1 cellular context compared by ENCODE assay signal in the genomic region with DNA sequence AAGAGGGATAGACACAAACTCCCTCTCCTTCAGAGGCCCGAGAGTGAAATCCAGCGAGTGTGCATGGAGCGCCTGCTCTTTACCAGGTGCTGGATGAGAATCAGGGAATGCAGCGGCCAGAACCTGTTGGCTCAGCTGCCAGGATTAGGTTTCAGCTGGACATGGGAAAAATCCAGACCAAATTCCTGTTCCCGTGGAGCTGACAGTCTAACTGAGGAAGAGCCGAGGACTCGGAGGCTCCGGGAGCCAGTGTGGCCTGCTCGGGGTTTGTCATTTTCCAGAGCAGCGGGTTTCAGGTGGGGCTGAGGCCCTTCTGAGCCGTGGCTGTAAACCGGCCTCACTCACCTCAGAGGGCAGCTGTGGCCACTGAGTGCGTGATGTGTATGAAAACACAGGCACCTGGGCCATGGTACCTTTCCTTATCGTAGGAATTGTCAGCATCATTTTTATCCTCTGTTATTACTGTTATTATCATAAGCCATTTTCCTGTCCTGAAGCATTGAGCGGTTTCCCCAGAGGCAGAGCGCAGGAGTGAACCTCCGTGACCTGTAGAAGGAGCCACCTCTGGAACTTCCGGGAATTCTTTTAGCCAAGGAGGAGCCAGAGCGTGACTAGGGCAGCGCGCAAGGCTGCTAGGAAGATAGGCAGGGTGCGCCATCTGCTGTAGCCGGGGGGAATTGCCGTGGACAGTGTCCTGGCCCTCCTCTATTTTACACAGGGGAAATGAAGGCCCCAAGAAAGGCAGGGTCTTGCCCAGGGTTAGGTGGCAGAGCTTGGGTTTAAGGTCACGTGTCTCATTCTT.
TF ChIP-seq lines count a peak whose summit lies in the region.

No MANE protein-coding gene starts in this region.

TF ChIP-seq in HepG2, 621 proteins besides CTCF, POLR2A, EP300 and RAD21 (continued from another document and continues in another):
- TF ChIP-seq CEBPB (IDR thresholded peaks at IDR 0.05; ENCODE audit: borderline replicate concordance, low read depth, low read length) (no peak), SOX6 (IDR thresholded peaks at IDR 0.05) (no peak), SOX6 (CRISPR knock-in tag; IDR thresholded peaks at IDR 0.05) (peak; percentile 53), ZNF569 (CRISPR knock-in tag; IDR thresholded peaks at IDR 0.05; ENCODE audit: borderline replicate concordance) (no peak), ZFP36L1 (CRISPR knock-in tag; IDR thresholded peaks at IDR 0.05) (peak; percentile 92), FOXK2 (IDR thresholded peaks at IDR 0.05) (no peak), POLR2AphosphoS2 (IDR thresholded peaks at IDR 0.05; ENCODE audit: low read depth, low read length) (no peak), PAWR (CRISPR knock-in tag; IDR thresholded peaks at IDR 0.05; ENCODE audit: borderline replicate concordance) (peak; percentile 82; the same call in 1 of the 2 replicates), ZNF644 (CRISPR knock-in tag; IDR thresholded peaks at IDR 0.05; ENCODE audit: low read depth) (peak; percentile 3; the same call in 1 of the 2 replicates), WIZ (CRISPR knock-in tag; IDR thresholded peaks at IDR 0.05) (peak; percentile 37; the same call in 1 of the 2 replicates), ZNF160 (CRISPR knock-in tag; IDR thresholded peaks at IDR 0.05) (no peak), ZKSCAN5 (CRISPR knock-in tag; IDR thresholded peaks at IDR 0.05) (0 out of 2 replicates have a peak, but pooled peaks have one; percentile 63), KMT2A (CRISPR knock-in tag; IDR thresholded peaks at IDR 0.05) (peak; percentile 86), ZNF556 (CRISPR knock-in tag; IDR thresholded peaks at IDR 0.05; ENCODE audit: borderline replicate concordance) (peak; percentile 95), KMT2B (CRISPR knock-in tag; IDR thresholded peaks at IDR 0.05) (peak; percentile 82), ZNF879 (CRISPR knock-in tag; IDR thresholded peaks at IDR 0.05) (peak; percentile 93), ZNF619 (CRISPR knock-in tag; IDR thresholded peaks at IDR 0.05) (peak; percentile 89), ZBTB3 (CRISPR knock-in tag; IDR thresholded peaks at IDR 0.05; ENCODE audit: borderline replicate concordance, low read depth) (peak; percentile 55; the same call in 1 of the 2 replicates), ZNF614 (CRISPR knock-in tag; IDR thresholded peaks at IDR 0.05; ENCODE audit: borderline replicate concordance) (peak; percentile 93; the same call in 1 of the 2 replicates), TBP (CRISPR knock-in tag; IDR thresholded peaks at IDR 0.05) (no peak), SP1 (IDR thresholded peaks at IDR 0.05) (no peak), SP1 (CRISPR knock-in tag; IDR thresholded peaks at IDR 0.05) (peak; percentile 59), ZNF607 (CRISPR knock-in tag; IDR thresholded peaks at IDR 0.05; ENCODE audit: borderline replicate concordance) (peak; percentile 59; the same call in 1 of the 2 replicates)
- TF ChIP-seq, protein P1, sequence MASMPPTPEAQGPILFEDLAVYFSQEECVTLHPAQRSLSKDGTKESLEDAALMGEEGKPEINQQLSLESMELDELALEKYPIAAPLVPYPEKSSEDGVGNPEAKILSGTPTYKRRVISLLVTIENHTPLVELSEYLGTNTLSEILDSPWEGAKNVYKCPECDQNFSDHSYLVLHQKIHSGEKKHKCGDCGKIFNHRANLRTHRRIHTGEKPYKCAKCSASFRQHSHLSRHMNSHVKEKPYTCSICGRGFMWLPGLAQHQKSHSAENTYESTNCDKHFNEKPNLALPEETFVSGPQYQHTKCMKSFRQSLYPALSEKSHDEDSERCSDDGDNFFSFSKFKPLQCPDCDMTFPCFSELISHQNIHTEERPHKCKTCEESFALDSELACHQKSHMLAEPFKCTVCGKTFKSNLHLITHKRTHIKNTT (CRISPR knock-in tag; IDR thresholded peaks at IDR 0.05) = no peak
- TF ChIP-seq, protein P2, sequence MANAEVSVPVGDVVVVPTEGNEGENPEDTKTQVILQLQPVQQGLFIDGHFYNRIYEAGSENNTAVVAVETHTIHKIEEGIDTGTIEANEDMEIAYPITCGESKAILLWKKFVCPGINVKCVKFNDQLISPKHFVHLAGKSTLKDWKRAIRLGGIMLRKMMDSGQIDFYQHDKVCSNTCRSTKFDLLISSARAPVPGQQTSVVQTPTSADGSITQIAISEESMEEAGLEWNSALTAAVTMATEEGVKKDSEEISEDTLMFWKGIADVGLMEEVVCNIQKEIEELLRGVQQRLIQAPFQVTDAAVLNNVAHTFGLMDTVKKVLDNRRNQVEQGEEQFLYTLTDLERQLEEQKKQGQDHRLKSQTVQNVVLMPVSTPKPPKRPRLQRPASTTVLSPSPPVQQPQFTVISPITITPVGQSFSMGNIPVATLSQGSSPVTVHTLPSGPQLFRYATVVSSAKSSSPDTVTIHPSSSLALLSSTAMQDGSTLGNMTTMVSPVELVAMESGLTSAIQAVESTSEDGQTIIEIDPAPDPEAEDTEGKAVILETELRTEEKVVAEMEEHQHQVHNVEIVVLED (CRISPR knock-in tag; IDR thresholded peaks at IDR 0.05; ENCODE audit: borderline replicate concordance) = peak; percentile 85; the same call in 1 of the 2 replicates
- TF ChIP-seq, protein P3, sequence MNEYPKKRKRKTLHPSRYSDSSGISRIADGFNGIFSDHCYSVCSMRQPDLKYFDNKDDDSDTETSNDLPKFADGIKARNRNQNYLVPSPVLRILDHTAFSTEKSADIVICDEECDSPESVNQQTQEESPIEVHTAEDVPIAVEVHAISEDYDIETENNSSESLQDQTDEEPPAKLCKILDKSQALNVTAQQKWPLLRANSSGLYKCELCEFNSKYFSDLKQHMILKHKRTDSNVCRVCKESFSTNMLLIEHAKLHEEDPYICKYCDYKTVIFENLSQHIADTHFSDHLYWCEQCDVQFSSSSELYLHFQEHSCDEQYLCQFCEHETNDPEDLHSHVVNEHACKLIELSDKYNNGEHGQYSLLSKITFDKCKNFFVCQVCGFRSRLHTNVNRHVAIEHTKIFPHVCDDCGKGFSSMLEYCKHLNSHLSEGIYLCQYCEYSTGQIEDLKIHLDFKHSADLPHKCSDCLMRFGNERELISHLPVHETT (CRISPR knock-in tag; conservative IDR thresholded peaks at IDR 0.05) = peak; percentile 75; the same call in 1 of the 2 replicates
- TF ChIP-seq, protein P4, sequence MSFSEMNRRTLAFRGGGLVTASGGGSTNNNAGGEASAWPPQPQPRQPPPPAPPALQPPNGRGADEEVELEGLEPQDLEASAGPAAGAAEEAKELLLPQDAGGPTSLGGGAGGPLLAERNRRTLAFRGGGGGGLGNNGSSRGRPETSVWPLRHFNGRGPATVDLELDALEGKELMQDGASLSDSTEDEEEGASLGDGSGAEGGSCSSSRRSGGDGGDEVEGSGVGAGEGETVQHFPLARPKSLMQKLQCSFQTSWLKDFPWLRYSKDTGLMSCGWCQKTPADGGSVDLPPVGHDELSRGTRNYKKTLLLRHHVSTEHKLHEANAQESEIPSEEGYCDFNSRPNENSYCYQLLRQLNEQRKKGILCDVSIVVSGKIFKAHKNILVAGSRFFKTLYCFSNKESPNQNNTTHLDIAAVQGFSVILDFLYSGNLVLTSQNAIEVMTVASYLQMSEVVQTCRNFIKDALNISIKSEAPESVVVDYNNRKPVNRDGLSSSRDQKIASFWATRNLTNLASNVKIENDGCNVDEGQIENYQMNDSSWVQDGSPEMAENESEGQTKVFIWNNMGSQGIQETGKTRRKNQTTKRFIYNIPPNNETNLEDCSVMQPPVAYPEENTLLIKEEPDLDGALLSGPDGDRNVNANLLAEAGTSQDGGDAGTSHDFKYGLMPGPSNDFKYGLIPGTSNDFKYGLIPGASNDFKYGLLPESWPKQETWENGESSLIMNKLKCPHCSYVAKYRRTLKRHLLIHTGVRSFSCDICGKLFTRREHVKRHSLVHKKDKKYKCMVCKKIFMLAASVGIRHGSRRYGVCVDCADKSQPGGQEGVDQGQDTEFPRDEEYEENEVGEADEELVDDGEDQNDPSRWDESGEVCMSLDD (CRISPR knock-in tag; IDR thresholded peaks at IDR 0.05; ENCODE audit: borderline replicate concordance) = no peak
- TF ChIP-seq, protein P5, sequence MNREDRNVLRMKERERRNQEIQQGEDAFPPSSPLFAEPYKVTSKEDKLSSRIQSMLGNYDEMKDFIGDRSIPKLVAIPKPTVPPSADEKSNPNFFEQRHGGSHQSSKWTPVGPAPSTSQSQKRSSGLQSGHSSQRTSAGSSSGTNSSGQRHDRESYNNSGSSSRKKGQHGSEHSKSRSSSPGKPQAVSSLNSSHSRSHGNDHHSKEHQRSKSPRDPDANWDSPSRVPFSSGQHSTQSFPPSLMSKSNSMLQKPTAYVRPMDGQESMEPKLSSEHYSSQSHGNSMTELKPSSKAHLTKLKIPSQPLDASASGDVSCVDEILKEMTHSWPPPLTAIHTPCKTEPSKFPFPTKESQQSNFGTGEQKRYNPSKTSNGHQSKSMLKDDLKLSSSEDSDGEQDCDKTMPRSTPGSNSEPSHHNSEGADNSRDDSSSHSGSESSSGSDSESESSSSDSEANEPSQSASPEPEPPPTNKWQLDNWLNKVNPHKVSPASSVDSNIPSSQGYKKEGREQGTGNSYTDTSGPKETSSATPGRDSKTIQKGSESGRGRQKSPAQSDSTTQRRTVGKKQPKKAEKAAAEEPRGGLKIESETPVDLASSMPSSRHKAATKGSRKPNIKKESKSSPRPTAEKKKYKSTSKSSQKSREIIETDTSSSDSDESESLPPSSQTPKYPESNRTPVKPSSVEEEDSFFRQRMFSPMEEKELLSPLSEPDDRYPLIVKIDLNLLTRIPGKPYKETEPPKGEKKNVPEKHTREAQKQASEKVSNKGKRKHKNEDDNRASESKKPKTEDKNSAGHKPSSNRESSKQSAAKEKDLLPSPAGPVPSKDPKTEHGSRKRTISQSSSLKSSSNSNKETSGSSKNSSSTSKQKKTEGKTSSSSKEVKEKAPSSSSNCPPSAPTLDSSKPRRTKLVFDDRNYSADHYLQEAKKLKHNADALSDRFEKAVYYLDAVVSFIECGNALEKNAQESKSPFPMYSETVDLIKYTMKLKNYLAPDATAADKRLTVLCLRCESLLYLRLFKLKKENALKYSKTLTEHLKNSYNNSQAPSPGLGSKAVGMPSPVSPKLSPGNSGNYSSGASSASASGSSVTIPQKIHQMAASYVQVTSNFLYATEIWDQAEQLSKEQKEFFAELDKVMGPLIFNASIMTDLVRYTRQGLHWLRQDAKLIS (CRISPR knock-in tag; IDR thresholded peaks at IDR 0.05) = no peak
- TF ChIP-seq, protein P6, sequence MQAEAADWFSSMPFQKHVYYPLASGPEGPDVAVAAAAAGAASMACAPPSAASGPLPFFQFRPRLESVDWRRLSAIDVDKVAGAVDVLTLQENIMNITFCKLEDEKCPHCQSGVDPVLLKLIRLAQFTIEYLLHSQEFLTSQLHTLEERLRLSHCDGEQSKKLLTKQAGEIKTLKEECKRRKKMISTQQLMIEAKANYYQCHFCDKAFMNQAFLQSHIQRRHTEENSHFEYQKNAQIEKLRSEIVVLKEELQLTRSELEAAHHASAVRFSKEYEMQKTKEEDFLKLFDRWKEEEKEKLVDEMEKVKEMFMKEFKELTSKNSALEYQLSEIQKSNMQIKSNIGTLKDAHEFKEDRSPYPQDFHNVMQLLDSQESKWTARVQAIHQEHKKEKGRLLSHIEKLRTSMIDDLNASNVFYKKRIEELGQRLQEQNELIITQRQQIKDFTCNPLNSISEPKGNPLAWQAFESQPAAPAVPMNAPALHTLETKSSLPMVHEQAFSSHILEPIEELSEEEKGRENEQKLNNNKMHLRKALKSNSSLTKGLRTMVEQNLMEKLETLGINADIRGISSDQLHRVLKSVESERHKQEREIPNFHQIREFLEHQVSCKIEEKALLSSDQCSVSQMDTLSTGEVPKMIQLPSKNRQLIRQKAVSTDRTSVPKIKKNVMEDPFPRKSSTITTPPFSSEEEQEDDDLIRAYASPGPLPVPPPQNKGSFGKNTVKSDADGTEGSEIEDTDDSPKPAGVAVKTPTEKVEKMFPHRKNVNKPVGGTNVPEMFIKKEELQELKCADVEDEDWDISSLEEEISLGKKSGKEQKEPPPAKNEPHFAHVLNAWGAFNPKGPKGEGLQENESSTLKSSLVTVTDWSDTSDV (CRISPR knock-in tag; IDR thresholded peaks at IDR 0.05) = no peak; the same call in 1 of the 2 replicates
- TF ChIP-seq, protein P7, sequence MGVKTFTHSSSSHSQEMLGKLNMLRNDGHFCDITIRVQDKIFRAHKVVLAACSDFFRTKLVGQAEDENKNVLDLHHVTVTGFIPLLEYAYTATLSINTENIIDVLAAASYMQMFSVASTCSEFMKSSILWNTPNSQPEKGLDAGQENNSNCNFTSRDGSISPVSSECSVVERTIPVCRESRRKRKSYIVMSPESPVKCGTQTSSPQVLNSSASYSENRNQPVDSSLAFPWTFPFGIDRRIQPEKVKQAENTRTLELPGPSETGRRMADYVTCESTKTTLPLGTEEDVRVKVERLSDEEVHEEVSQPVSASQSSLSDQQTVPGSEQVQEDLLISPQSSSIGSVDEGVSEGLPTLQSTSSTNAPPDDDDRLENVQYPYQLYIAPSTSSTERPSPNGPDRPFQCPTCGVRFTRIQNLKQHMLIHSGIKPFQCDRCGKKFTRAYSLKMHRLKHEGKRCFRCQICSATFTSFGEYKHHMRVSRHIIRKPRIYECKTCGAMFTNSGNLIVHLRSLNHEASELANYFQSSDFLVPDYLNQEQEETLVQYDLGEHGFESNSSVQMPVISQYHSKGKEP (CRISPR knock-in tag; IDR thresholded peaks at IDR 0.05) = no peak
- TF ChIP-seq, protein P8, sequence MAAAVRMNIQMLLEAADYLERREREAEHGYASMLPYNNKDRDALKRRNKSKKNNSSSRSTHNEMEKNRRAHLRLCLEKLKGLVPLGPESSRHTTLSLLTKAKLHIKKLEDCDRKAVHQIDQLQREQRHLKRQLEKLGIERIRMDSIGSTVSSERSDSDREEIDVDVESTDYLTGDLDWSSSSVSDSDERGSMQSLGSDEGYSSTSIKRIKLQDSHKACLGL (CRISPR knock-in tag; IDR thresholded peaks at IDR 0.05) = 0 out of 2 replicates have a peak, but pooled peaks have one; percentile 63
